Comparison of ENCODE assay signal across 1 cellular context in genomic region chr20:63553933-63554290, GRCh38.
TF ChIP-seq lines count a peak whose summit lies in the region.

Gene FNDC11 (plus strand): TSS chr20:63554159. CDS start chr20:63555664, 1,505 bp downstream.

TF ChIP-seq in A549, 52 proteins besides CTCF, POLR2A, EP300 and RAD21 (continued from another document):
- no peak for TF ChIP-seq FOSB (CRISPR knock-in tag; IDR thresholded peaks at IDR 0.05)
- TF ChIP-seq NFE2L2 (conservative IDR thresholded peaks at IDR 0.05; ENCODE audit: low read length), result no peak
- no peak for TF ChIP-seq FOXS1 (CRISPR knock-in tag; IDR thresholded peaks at IDR 0.05)
- TF ChIP-seq KDM5A (IDR thresholded peaks at IDR 0.05), result no peak
- no peak for TF ChIP-seq MAFK (IDR thresholded peaks at IDR 0.05; ENCODE audit: partially characterized antibody)
TF ChIP-seq in A549: peak in this region for 0.
